ENCODE assay signal across 11 cellular contexts in genomic region chr12:111426341-111427185, GRCh38. TPM values are rescaled to one million over a fixed set of nuclear protein-coding genes. Genes with fewer than 3 reads are reported as not detected.
DNase-seq lines count a peak whose midpoint lies in the region; ATAC-seq, FAIRE-seq and TF ChIP-seq lines count a peak whose summit lies in the region.
"Had no signal": no experiment of that assay in that cellular context is flagged by ENCODE, and none has a peak within 500 bp of the region (broad histone marks: within the 10 kb centered on the region; RNA-seq: fewer than 3 reads in every experiment).

No MANE protein-coding gene starts in this region.

- no peak for TF ChIP-seq CTCF in A673 (conservative IDR thresholded peaks at IDR 0.05; ENCODE audit: low read depth, low read length)

- no peak overlapping the region for H3K4me3 ChIP-seq in A673 (ENCODE audit: low read depth, low read length, poor library complexity, severe bottlenecking)
- H3K4me3 ChIP-seq: body of pancreas had no signal

- H3K9me3 Mint-ChIP-seq in activated T-cell treated with anti-CD3 and anti-CD28 coated beads, Interleukin-2, amount 50 U/mL, for 4 hours: no peaks in the 10 kb centered on the region
- H3K9me3 Mint-ChIP-seq: nephron had no signal

- DNase-seq in A673 (ENCODE audit: low spot score) (no peak), H54 (ENCODE audit: insufficient read length, low spot score) (no peak), kidney tubule cell (ENCODE audit: low spot score) (peak; percentile 50), inferior parietal cortex (ENCODE audit: extremely low spot score) (no peak)
- no peak for DNase-seq in activated T-cell treated with anti-CD3 and anti-CD28 coated beads, Interleukin-2, amount 50 U/mL, for 4 hours
- DNase-seq: body of pancreas had no signal

- peak; percentile 44 to 45 for ATAC-seq in activated T-cell treated with anti-CD3 and anti-CD28 coated beads, Interleukin-2, amount 50 U/mL, for 4 hours
- no peak for ATAC-seq in GM21423 (IDR thresholded peaks at IDR 0.05; ENCODE audit: unreplicated experiment)
- no peak for ATAC-seq in HG03457 (IDR thresholded peaks at IDR 0.05; ENCODE audit: unreplicated experiment)
- ATAC-seq in GM21786 (IDR thresholded peaks at IDR 0.05; ENCODE audit: unreplicated experiment): no peak
- ATAC-seq: body of pancreas had no signal

- H3K4me3 Mint-ChIP-seq in activated T-cell treated with anti-CD3 and anti-CD28 coated beads, Interleukin-2, amount 50 U/mL, for 4 hours: peak overlapping the region; percentile 47
- H3K4me3 Mint-ChIP-seq: nephron had no signal

- intact Hi-C loops in A673 (cut with micrococcal nuclease; ENCODE audit: unreplicated experiment): no loop called here

- BruUV-seq in A673 (replicated peaks; lab: Mats Ljungman, UMichigan): no TSS peak

- H3K27ac ChIP-seq in A673 (ENCODE audit: low read depth, low read length, poor library complexity, severe bottlenecking): peak overlapping the region; percentile 59
- H3K27ac ChIP-seq: body of pancreas, VCaP had no signal

- peaks cover 27% of the 10 kb centered on the region for H3K36me3 ChIP-seq in A673 (ENCODE audit: insufficient read depth, low read length, poor library complexity, severe bottlenecking)

- TF ChIP-seq POLR2A in H54 (IDR thresholded peaks at IDR 0.05; ENCODE audit: low read depth, low read length): no peak

- peaks cover 81% of the 10 kb centered on the region for H3K4me1 Mint-ChIP-seq in activated T-cell treated with anti-CD3 and anti-CD28 coated beads, Interleukin-2, amount 50 U/mL, for 4 hours (ENCODE audit: low read depth)

- H3K4me1 ChIP-seq in A673 (ENCODE audit: insufficient read depth, low read length, poor library complexity, severe bottlenecking): peaks cover 45% of the 10 kb centered on the region

- no peaks in the 10 kb centered on the region for H3K27me3 Mint-ChIP-seq in activated T-cell treated with anti-CD3 and anti-CD28 coated beads, Interleukin-2, amount 50 U/mL, for 4 hours (ENCODE audit: low read depth)

- peaks cover 10% of the 10 kb centered on the region for H3K36me3 Mint-ChIP-seq in activated T-cell treated with anti-CD3 and anti-CD28 coated beads, Interleukin-2, amount 50 U/mL, for 4 hours (ENCODE audit: insufficient read depth)

- no peaks in the 10 kb centered on the region for H3K9me3 ChIP-seq in A673 (ENCODE audit: low read depth, low read length, poor library complexity, severe bottlenecking)
- H3K9me3 ChIP-seq: body of pancreas had no signal

- POLR2A ChIA-PET in A673 (lab: Charles Lee; ENCODE audit: low non-redundant PET): no interaction called here

- no peaks in the 10 kb centered on the region for H3K27me3 ChIP-seq in A673 (replicated peaks; ENCODE audit: insufficient read depth, low read depth, low read length, poor library complexity)
- H3K27me3 ChIP-seq: body of pancreas had no signal

- CTCF ChIA-PET in A673 (lab: Charles Lee): interaction anchor here (0.6 kb wide), 1 partner anchor 113 kb away, joined by 5 read pairs; no protein-coding TSS in a partner anchor

- peak; percentile 50 for FAIRE-seq in H54 (lab: Jason Lieb, UNC)

RNA-seq across cellular contexts. Expression of gene SH2B3, which starts 20.8 kb away (rescaled TPM):
- 109 and 133 TPM in 2 replicates for total RNA-seq in A673 (2021)
- 10 to 100 TPM; 32.7 to 37.8 (median 35.9) TPM for total RNA-seq in activated T-cell treated with anti-CD3 and anti-CD28 coated beads, Interleukin-2, amount 50 U/mL, for 4 hours

RNA-seq across cellular contexts. Expression of gene PHETA1, which starts 57.7 kb away (rescaled TPM):
- 5.7 and 6.6 TPM in 2 replicates for total RNA-seq in A673 (2021)
- total RNA-seq in activated T-cell treated with anti-CD3 and anti-CD28 coated beads, Interleukin-2, amount 50 U/mL, for 4 hours: 1 to 10 TPM; 1.3 to 3.3 (median 1.8) TPM

Comparison
In these comparisons a context has a peak if more than half of its experiments do, and no peak if none do; other contexts are left out.
1. ATAC-seq: peak in activated T-cell treated with anti-CD3 and anti-CD28 coated beads, Interleukin-2, amount 50 U/mL, for 4 hours (2 of 2); none in GM21423 (single experiment), HG03457 (single experiment) and GM21786 (single experiment).